Comparison of ENCODE assay signal across 10 cellular contexts in the genomic region with DNA sequence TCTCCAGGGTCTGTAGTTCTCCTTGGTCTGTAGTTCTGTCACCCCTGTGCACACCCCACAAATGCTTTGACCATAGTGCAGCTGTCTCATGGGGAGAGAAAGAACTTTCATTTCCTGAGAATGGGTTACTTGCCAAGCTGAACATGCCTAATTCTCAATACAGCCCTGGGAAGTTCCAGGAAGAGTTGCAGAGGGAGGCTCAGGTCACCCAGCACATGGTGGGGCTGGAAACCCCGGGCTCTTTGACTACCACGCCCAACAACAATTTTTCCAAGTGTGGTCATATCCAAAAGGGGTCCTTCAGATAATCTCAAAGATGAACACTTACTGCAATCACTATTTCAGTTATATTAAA. TPM values are rescaled to one million over a fixed set of nuclear protein-coding genes. Genes with fewer than 3 reads are reported as not detected.
DNase-seq lines count a peak whose midpoint lies in the region; ATAC-seq and TF ChIP-seq lines count a peak whose summit lies in the region.
"Had no signal": no experiment of that assay in that cellular context is flagged by ENCODE, and none has a peak within 500 bp of the region (broad histone marks: within the 10 kb centered on the region; RNA-seq: fewer than 3 reads in every experiment).

No MANE protein-coding gene starts in this region.

- no peak for TF ChIP-seq CTCF in fibroblast of the aortic adventitia (IDR thresholded peaks at IDR 0.05; ENCODE audit: insufficient read depth, low read length)

- H3K27ac Mint-ChIP-seq in activated T-cell treated with anti-CD3 and anti-CD28 coated beads, Interleukin-2, amount 50 U/mL, for 24 hours: peak overlapping the region; percentile 85
- peak overlapping the region; percentile 40 for H3K27ac Mint-ChIP-seq in activated CD4-positive, alpha-beta memory T cell treated with anti-CD3 and anti-CD28 coated beads for 36 hours
- peak overlapping the region; percentile 20 to 36 for H3K27ac Mint-ChIP-seq in stimulated activated naive CD8-positive, alpha-beta T cell treated with anti-CD3 and anti-CD28 coated beads, Interleukin-15, amount 100 ng/mL, for 72 hours

- no peaks in the 10 kb centered on the region for H3K9me3 ChIP-seq in SJCRH30 (replicated peaks)

- no peak for DNase-seq in activated T-cell treated with anti-CD3 and anti-CD28 coated beads, Interleukin-2, amount 50 U/mL, for 24 hours
- no peak for DNase-seq in activated T-cell treated with anti-CD3 and anti-CD28 coated beads, Interleukin-2, amount 50 U/mL, for 4 hours
- no peak for DNase-seq in activated CD4-positive, alpha-beta memory T cell treated with anti-CD3 and anti-CD28 coated beads for 36 hours
- peak; percentile 49 for DNase-seq in fibroblast of the aortic adventitia (ENCODE audit: low read depth)
- DNase-seq in stimulated activated naive CD8-positive, alpha-beta T cell treated with anti-CD3 and anti-CD28 coated beads, Interleukin-15, amount 100 ng/mL, for 72 hours: no peak
- DNase-seq in globus pallidus (ENCODE audit: low spot score): no peak
- DNase-seq in SJCRH30: no peak
- DNase-seq: H7, SIG-M5 had no signal

- peaks cover 13% of the 10 kb centered on the region for H3K4me1 ChIP-seq in SJCRH30

- no peaks in the 10 kb centered on the region for H3K9me3 Mint-ChIP-seq in activated T-cell treated with anti-CD3 and anti-CD28 coated beads, Interleukin-2, amount 50 U/mL, for 24 hours
- no peaks in the 10 kb centered on the region for H3K9me3 Mint-ChIP-seq in activated T-cell treated with anti-CD3 and anti-CD28 coated beads, Interleukin-2, amount 50 U/mL, for 4 hours
- no peaks in the 10 kb centered on the region for H3K9me3 Mint-ChIP-seq in activated CD4-positive, alpha-beta memory T cell treated with anti-CD3 and anti-CD28 coated beads for 36 hours
- H3K9me3 Mint-ChIP-seq in stimulated activated naive CD8-positive, alpha-beta T cell treated with anti-CD3 and anti-CD28 coated beads, Interleukin-15, amount 100 ng/mL, for 72 hours: no peaks in the 10 kb centered on the region

- no peak overlapping the region for H3K27ac ChIP-seq in SJCRH30

- H3K27me3 Mint-ChIP-seq in activated T-cell treated with anti-CD3 and anti-CD28 coated beads, Interleukin-2, amount 50 U/mL, for 24 hours: no peaks in the 10 kb centered on the region
- H3K27me3 Mint-ChIP-seq in activated T-cell treated with anti-CD3 and anti-CD28 coated beads, Interleukin-2, amount 50 U/mL, for 4 hours (ENCODE audit: low read depth): no peaks in the 10 kb centered on the region
- no peaks in the 10 kb centered on the region for H3K27me3 Mint-ChIP-seq in activated CD4-positive, alpha-beta memory T cell treated with anti-CD3 and anti-CD28 coated beads for 36 hours
- H3K27me3 Mint-ChIP-seq in stimulated activated naive CD8-positive, alpha-beta T cell treated with anti-CD3 and anti-CD28 coated beads, Interleukin-15, amount 100 ng/mL, for 72 hours: no peaks in the 10 kb centered on the region

- H3K27me3 ChIP-seq in SJCRH30: no peaks in the 10 kb centered on the region

- peaks cover 35% of the 10 kb centered on the region for H3K36me3 Mint-ChIP-seq in activated T-cell treated with anti-CD3 and anti-CD28 coated beads, Interleukin-2, amount 50 U/mL, for 24 hours (ENCODE audit: low read depth)
- H3K36me3 Mint-ChIP-seq in activated T-cell treated with anti-CD3 and anti-CD28 coated beads, Interleukin-2, amount 50 U/mL, for 4 hours (ENCODE audit: insufficient read depth): no peaks in the 10 kb centered on the region
- peaks cover 13% of the 10 kb centered on the region for H3K36me3 Mint-ChIP-seq in activated CD4-positive, alpha-beta memory T cell treated with anti-CD3 and anti-CD28 coated beads for 36 hours

- peaks cover 65% of the 10 kb centered on the region for H3K4me1 Mint-ChIP-seq in activated T-cell treated with anti-CD3 and anti-CD28 coated beads, Interleukin-2, amount 50 U/mL, for 24 hours (ENCODE audit: low read depth)
- H3K4me1 Mint-ChIP-seq in activated T-cell treated with anti-CD3 and anti-CD28 coated beads, Interleukin-2, amount 50 U/mL, for 4 hours (ENCODE audit: low read depth): peaks cover 55% of the 10 kb centered on the region
- H3K4me1 Mint-ChIP-seq in activated CD4-positive, alpha-beta memory T cell treated with anti-CD3 and anti-CD28 coated beads for 36 hours (ENCODE audit: low read depth): peaks cover 44% of the 10 kb centered on the region
- peaks cover 79% of the 10 kb centered on the region for H3K4me1 Mint-ChIP-seq in stimulated activated naive CD8-positive, alpha-beta T cell treated with anti-CD3 and anti-CD28 coated beads, Interleukin-15, amount 100 ng/mL, for 72 hours

- intact Hi-C loops in activated CD4-positive, alpha-beta memory T cell treated with anti-CD3 and anti-CD28 coated beads for 36 hours (cut with micrococcal nuclease): loop anchor here (5.0 kb wide), 1 partner anchor 41 kb away; no protein-coding TSS in a partner anchor

- no peaks in the 10 kb centered on the region for H3K36me3 ChIP-seq in SJCRH30

- peak overlapping the region; percentile 50 for H3K4me3 Mint-ChIP-seq in activated T-cell treated with anti-CD3 and anti-CD28 coated beads, Interleukin-2, amount 50 U/mL, for 24 hours
- no peak overlapping the region for H3K4me3 Mint-ChIP-seq in activated T-cell treated with anti-CD3 and anti-CD28 coated beads, Interleukin-2, amount 50 U/mL, for 4 hours
- H3K4me3 Mint-ChIP-seq in activated CD4-positive, alpha-beta memory T cell treated with anti-CD3 and anti-CD28 coated beads for 36 hours: peak overlapping the region; percentile 18
- H3K4me3 Mint-ChIP-seq in stimulated activated naive CD8-positive, alpha-beta T cell treated with anti-CD3 and anti-CD28 coated beads, Interleukin-15, amount 100 ng/mL, for 72 hours: peak overlapping the region; percentile 94 to 95

- CTCF ChIA-PET in activated CD4-positive, alpha-beta memory T cell treated with anti-CD3 and anti-CD28 coated beads for 36 hours (lab: Charles Lee): interaction anchor here (1.1 kb wide), 3 partner anchors 19 to 130 kb away, joined by 3 to 6 read pairs (median 4); no protein-coding TSS in a partner anchor

- H3K4me3 ChIP-seq in fibroblast of the aortic adventitia (ENCODE audit: low read depth, low read length) (no peak overlapping the region), SJCRH30 (no peak overlapping the region)

- no peak for ATAC-seq in activated T-cell treated with anti-CD3 and anti-CD28 coated beads, Interleukin-2, amount 50 U/mL, for 4 hours
- no peak for ATAC-seq in stimulated activated naive CD8-positive, alpha-beta T cell treated with anti-CD3 and anti-CD28 coated beads, Interleukin-15, amount 100 ng/mL, for 72 hours
- ATAC-seq in esophagus mucosa: no peak

- POLR2A ChIA-PET in activated CD4-positive, alpha-beta memory T cell treated with anti-CD3 and anti-CD28 coated beads for 36 hours (lab: Charles Lee): interaction anchor here (0.9 to 1.2 kb wide), 2 partner anchors 114 to 141 kb away, joined by 3 to 5 read pairs; no protein-coding TSS in a partner anchor

RNA-seq across cellular contexts. Expression of a gene that starts 2.2 kb away (rescaled TPM):
- 10 to 100 TPM; 28.2 to 34.5 (median 32.3) TPM for total RNA-seq in activated T-cell treated with anti-CD3 and anti-CD28 coated beads, Interleukin-2, amount 50 U/mL, for 4 hours
- total RNA-seq in activated CD4-positive, alpha-beta memory T cell treated with anti-CD3 and anti-CD28 coated beads for 36 hours: 10 to 100 TPM; 61.1 to 62.8 TPM
- total RNA-seq in fibroblast of the aortic adventitia (ENCODE audit: low replicate concordance) (10.5 and 75.1 TPM in 2 replicates), esophagus mucosa (36.5 TPM)
- total RNA-seq in SJCRH30 (2014; rRNA removed; shearing (Covaris generic)): 44.4 and 48.9 TPM in 2 replicates

RNA-seq across cellular contexts. Expression of a gene that starts 30.5 kb away (rescaled TPM):
- 10 to 100 TPM; 39.9 to 42.4 (median 41.6) TPM for total RNA-seq in activated T-cell treated with anti-CD3 and anti-CD28 coated beads, Interleukin-2, amount 50 U/mL, for 4 hours
- total RNA-seq in activated CD4-positive, alpha-beta memory T cell treated with anti-CD3 and anti-CD28 coated beads for 36 hours: 10 to 100 TPM; 51.2 to 53.0 TPM
- total RNA-seq in fibroblast of the aortic adventitia (ENCODE audit: low replicate concordance) (31.6 and 32.0 TPM in 2 replicates), esophagus mucosa (23.8 TPM)
- total RNA-seq in SJCRH30 (2014; rRNA removed; shearing (Covaris generic)): 12.3 and 16.3 TPM in 2 replicates

RNA-seq across cellular contexts. Expression of a gene that starts 30.6 kb away (rescaled TPM):
- 10 to 100 TPM; 12.1 to 16.8 (median 12.9) TPM for total RNA-seq in activated T-cell treated with anti-CD3 and anti-CD28 coated beads, Interleukin-2, amount 50 U/mL, for 4 hours
- 10 to 100 TPM; 37.0 to 40.0 TPM for total RNA-seq in activated CD4-positive, alpha-beta memory T cell treated with anti-CD3 and anti-CD28 coated beads for 36 hours
- 21.1 and 31.0 TPM in 2 replicates for total RNA-seq in fibroblast of the aortic adventitia (ENCODE audit: low replicate concordance)
- 16.5 TPM for total RNA-seq in esophagus mucosa
- total RNA-seq in SJCRH30 (2014; rRNA removed; shearing (Covaris generic)): 7.7 and 11.0 TPM in 2 replicates

RNA-seq across cellular contexts. Expression of a gene that starts 54.9 kb away (rescaled TPM):
- total RNA-seq in activated T-cell treated with anti-CD3 and anti-CD28 coated beads, Interleukin-2, amount 50 U/mL, for 4 hours: not detected
- not detected for total RNA-seq in activated CD4-positive, alpha-beta memory T cell treated with anti-CD3 and anti-CD28 coated beads for 36 hours
- 0.09 TPM in 1 of 2 replicates, not detected in the other for total RNA-seq in fibroblast of the aortic adventitia (ENCODE audit: low replicate concordance)
- not detected for total RNA-seq in esophagus mucosa
- total RNA-seq in SJCRH30 (2014; rRNA removed; shearing (Covaris generic)): not detected in 2 replicates
- total RNA-seq: H7 had no signal

RNA-seq across cellular contexts. Expression of a gene that starts 56.3 kb away (rescaled TPM):
- not detected for total RNA-seq in activated T-cell treated with anti-CD3 and anti-CD28 coated beads, Interleukin-2, amount 50 U/mL, for 4 hours
- total RNA-seq in activated CD4-positive, alpha-beta memory T cell treated with anti-CD3 and anti-CD28 coated beads for 36 hours: not detected
- total RNA-seq in fibroblast of the aortic adventitia (ENCODE audit: low replicate concordance) (not detected in 2 replicates), esophagus mucosa (not detected)
- not detected in 2 replicates for total RNA-seq in SJCRH30 (2014; rRNA removed; shearing (Covaris generic))
- total RNA-seq: H7 had no signal

Comparison
In these comparisons a context has a peak if more than half of its experiments do, and no peak if none do; other contexts are left out.
1. H3K27ac Mint-ChIP-seq: peak in every context shown above with its lines; median percentile 85 in activated T-cell treated with anti-CD3 and anti-CD28 coated beads, Interleukin-2, amount 50 U/mL, for 24 hours; 40 in activated CD4-positive, alpha-beta memory T cell treated with anti-CD3 and anti-CD28 coated beads for 36 hours; 28 in stimulated activated naive CD8-positive, alpha-beta T cell treated with anti-CD3 and anti-CD28 coated beads, Interleukin-15, amount 100 ng/mL, for 72 hours.